Comparison of ENCODE assay signal across 15 cellular contexts in genomic region chr11:95293116-95293515, GRCh38.
DNase-seq lines count a peak whose midpoint lies in the region; ATAC-seq, FAIRE-seq and TF ChIP-seq lines count a peak whose summit lies in the region.
"Had no signal": no experiment of that assay in that cellular context is flagged by ENCODE, and none has a peak within 500 bp of the region (broad histone marks: within the 10 kb centered on the region; RNA-seq: fewer than 3 reads in every experiment).

No MANE protein-coding gene starts in this region.

- no peaks in the 10 kb centered on the region for H3K36me3 ChIP-seq in GM23338 (ENCODE audit: insufficient read depth)
- H3K36me3 ChIP-seq in iPS-15b (ENCODE audit: control insufficient read depth, insufficient read depth, low read length), result no peaks in the 10 kb centered on the region
- no peaks in the 10 kb centered on the region for H3K36me3 ChIP-seq in kidney (ENCODE audit: control insufficient read depth in 1 of 2, insufficient read depth in 2 of 2, low read length in 2 of 2)

- peak overlapping the region; percentile 67; the same call in 1 of the 2 replicates for H2AFZ ChIP-seq in GM23338

- H3K36me3 Mint-ChIP-seq in GM23338 (ENCODE audit: low read depth), result no peaks in the 10 kb centered on the region
- H3K36me3 Mint-ChIP-seq in WTC11, result no peaks in the 10 kb centered on the region
- no peaks in the 10 kb centered on the region for H3K36me3 Mint-ChIP-seq in nephron progenitor cell (ENCODE audit: low read depth)
- H3K36me3 Mint-ChIP-seq: CD14-positive monocyte; CD8-positive, alpha-beta T cell had no signal

- peaks cover 12% of the 10 kb centered on the region for H3K27me3 Mint-ChIP-seq in GM23338 (ENCODE audit: insufficient read depth, low read depth, poor library complexity)
- H3K27me3 Mint-ChIP-seq in WTC11 (ENCODE audit: low read depth), result no peaks in the 10 kb centered on the region
- H3K27me3 Mint-ChIP-seq in nephron progenitor cell (ENCODE audit: low read depth, poor library complexity), result peaks cover 4% of the 10 kb centered on the region

- no peak for TF ChIP-seq CTCF in GM23338 (conservative IDR thresholded peaks at IDR 0.05; ENCODE audit: low read depth in 2 of 2)
- TF ChIP-seq CTCF in WTC11 (IDR thresholded peaks at IDR 0.05), result no peak
- no peak for TF ChIP-seq CTCF in nephron progenitor cell (IDR thresholded peaks at IDR 0.05)
- no peak for TF ChIP-seq CTCF in kidney (IDR thresholded peaks at IDR 0.05; ENCODE audit: borderline replicate concordance, extremely low read depth, insufficient read depth)

- no peak overlapping the region for H3K4me3 ChIP-seq in GM23338
- H3K4me3 ChIP-seq in iPS-15b (ENCODE audit: low read depth, low read length), result no peak overlapping the region
- H3K4me3 ChIP-seq in kidney (ENCODE audit: low read length in 2 of 2), result no peak overlapping the region

- H3K4me1 ChIP-seq in GM23338 (ENCODE audit: insufficient read depth) (peaks cover 48% of the 10 kb centered on the region), iPS-15b (ENCODE audit: control insufficient read depth, insufficient read depth, low read length) (peaks cover 20% of the 10 kb centered on the region), kidney (ENCODE audit: control insufficient read depth in 1 of 2, insufficient read depth in 1 of 2, low read depth in 1 of 2, low read length in 2 of 2) (no peaks in the 10 kb centered on the region)

- H3F3A ChIP-seq in GM23338 (replicated peaks; ENCODE audit: low read depth), result no peaks in the 10 kb centered on the region

- H3K4me3 Mint-ChIP-seq in GM23338, result no peak overlapping the region
- H3K4me3 Mint-ChIP-seq in WTC11, result no peak overlapping the region
- no peak overlapping the region for H3K4me3 Mint-ChIP-seq in nephron progenitor cell
- H3K4me3 Mint-ChIP-seq: CD8-positive, alpha-beta T cell had no signal

- H3K27ac Mint-ChIP-seq in GM23338 (no peak overlapping the region), WTC11 (no peak overlapping the region), nephron progenitor cell (peak overlapping the region; percentile 14)
- H3K27ac Mint-ChIP-seq: CD8-positive, alpha-beta T cell had no signal

- no peak for FAIRE-seq in kidney (lab: Jason Lieb, UNC)
- FAIRE-seq: D721Med had no signal

- CTCF ChIA-PET in WTC11 (lab: Charles Lee), result interaction anchor here (0.5 to 0.8 kb wide), 3 partner anchors 44 to 461 kb away, joined by 3 to 4 read pairs (median 3); no protein-coding TSS in a partner anchor

- POLR2A ChIA-PET in WTC11 (lab: Charles Lee), result no interaction called here

- H3K9ac ChIP-seq in iPS-15b (ENCODE audit: low read depth, low read length) (peak overlapping the region; percentile 38), kidney (ENCODE audit: low read length in 2 of 2) (no peak overlapping the region)

- H3K79me2 ChIP-seq in GM23338 (replicated peaks; ENCODE audit: insufficient read depth), result no peaks in the 10 kb centered on the region

- H3K27me3 ChIP-seq in GM23338 (ENCODE audit: insufficient read depth) (no peaks in the 10 kb centered on the region), iPS-15b (ENCODE audit: control insufficient read depth, insufficient read depth, low read length) (no peaks in the 10 kb centered on the region)

- H3K4me1 Mint-ChIP-seq in GM23338 (peaks cover 49% of the 10 kb centered on the region), WTC11 (peaks cover 61% of the 10 kb centered on the region), nephron progenitor cell (peaks cover 33% of the 10 kb centered on the region)

- intact Hi-C loops in kidney (cut with DNase I), result no loop called here

- no peaks in the 10 kb centered on the region for H4K20me1 ChIP-seq in GM23338 (replicated peaks; ENCODE audit: insufficient read depth)

- H3K9me2 ChIP-seq in GM23338 (ENCODE audit: insufficient read depth), result no peaks in the 10 kb centered on the region

- H3K4me2 ChIP-seq in GM23338, result no peak overlapping the region

- ATAC-seq in GM23338, result peak; percentile 76
- peak; percentile 62 for ATAC-seq in WTC11
- ATAC-seq in HG03439 (IDR thresholded peaks at IDR 0.05; ENCODE audit: unreplicated experiment), result no peak
- ATAC-seq: CD8-positive, alpha-beta T cell had no signal

- H3K27ac ChIP-seq in GM23338 (ENCODE audit: low read depth) (no peak overlapping the region), kidney (ENCODE audit: low read depth in 2 of 2, low read length in 2 of 2) (no peak overlapping the region)
- H3K27ac ChIP-seq: 22Rv1 had no signal

- DNase-seq in GM23338 (ENCODE audit: low spot score), result peak; percentile 32
- no peak for DNase-seq in WTC11 (ENCODE audit: low spot score)
- DNase-seq in nephron progenitor cell, result no peak
- DNase-seq in GM19238 (ENCODE audit: insufficient read length, low spot score), result no peak
- DNase-seq in DMS 273 (lab: John Stamatoyannopoulos, UW; ENCODE audit: unreplicated experiment), result no peak
- DNase-seq in kidney, result no peak
- DNase-seq: CD8-positive, alpha-beta T cell; COR-L47; GF-D8; H7 had no signal

- H3K9me3 ChIP-seq in iPS-15b (ENCODE audit: control insufficient read depth, insufficient read depth, low read length), result no peaks in the 10 kb centered on the region
- H3K9me3 ChIP-seq in kidney (ENCODE audit: control insufficient read depth in 1 of 2, low read length in 2 of 2), result no peaks in the 10 kb centered on the region

- H3K9me3 Mint-ChIP-seq in GM23338 (no peaks in the 10 kb centered on the region), WTC11 (no peaks in the 10 kb centered on the region), nephron progenitor cell (no peaks in the 10 kb centered on the region)
- H3K9me3 Mint-ChIP-seq: CD14-positive monocyte; CD8-positive, alpha-beta T cell had no signal

TF ChIP-seq in GM23338, 12 proteins besides CTCF, POLR2A, EP300 and RAD21 (continues in another document):
- TF ChIP-seq, protein P1, sequence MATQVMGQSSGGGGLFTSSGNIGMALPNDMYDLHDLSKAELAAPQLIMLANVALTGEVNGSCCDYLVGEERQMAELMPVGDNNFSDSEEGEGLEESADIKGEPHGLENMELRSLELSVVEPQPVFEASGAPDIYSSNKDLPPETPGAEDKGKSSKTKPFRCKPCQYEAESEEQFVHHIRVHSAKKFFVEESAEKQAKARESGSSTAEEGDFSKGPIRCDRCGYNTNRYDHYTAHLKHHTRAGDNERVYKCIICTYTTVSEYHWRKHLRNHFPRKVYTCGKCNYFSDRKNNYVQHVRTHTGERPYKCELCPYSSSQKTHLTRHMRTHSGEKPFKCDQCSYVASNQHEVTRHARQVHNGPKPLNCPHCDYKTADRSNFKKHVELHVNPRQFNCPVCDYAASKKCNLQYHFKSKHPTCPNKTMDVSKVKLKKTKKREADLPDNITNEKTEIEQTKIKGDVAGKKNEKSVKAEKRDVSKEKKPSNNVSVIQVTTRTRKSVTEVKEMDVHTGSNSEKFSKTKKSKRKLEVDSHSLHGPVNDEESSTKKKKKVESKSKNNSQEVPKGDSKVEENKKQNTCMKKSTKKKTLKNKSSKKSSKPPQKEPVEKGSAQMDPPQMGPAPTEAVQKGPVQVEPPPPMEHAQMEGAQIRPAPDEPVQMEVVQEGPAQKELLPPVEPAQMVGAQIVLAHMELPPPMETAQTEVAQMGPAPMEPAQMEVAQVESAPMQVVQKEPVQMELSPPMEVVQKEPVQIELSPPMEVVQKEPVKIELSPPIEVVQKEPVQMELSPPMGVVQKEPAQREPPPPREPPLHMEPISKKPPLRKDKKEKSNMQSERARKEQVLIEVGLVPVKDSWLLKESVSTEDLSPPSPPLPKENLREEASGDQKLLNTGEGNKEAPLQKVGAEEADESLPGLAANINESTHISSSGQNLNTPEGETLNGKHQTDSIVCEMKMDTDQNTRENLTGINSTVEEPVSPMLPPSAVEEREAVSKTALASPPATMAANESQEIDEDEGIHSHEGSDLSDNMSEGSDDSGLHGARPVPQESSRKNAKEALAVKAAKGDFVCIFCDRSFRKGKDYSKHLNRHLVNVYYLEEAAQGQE (IDR thresholded peaks at IDR 0.05; ENCODE audit: unreplicated experiment), result no peak

TF ChIP-seq in WTC11, 78 proteins besides CTCF, POLR2A, EP300 and RAD21 (continues in another document):
- TF ChIP-seq, protein P2, sequence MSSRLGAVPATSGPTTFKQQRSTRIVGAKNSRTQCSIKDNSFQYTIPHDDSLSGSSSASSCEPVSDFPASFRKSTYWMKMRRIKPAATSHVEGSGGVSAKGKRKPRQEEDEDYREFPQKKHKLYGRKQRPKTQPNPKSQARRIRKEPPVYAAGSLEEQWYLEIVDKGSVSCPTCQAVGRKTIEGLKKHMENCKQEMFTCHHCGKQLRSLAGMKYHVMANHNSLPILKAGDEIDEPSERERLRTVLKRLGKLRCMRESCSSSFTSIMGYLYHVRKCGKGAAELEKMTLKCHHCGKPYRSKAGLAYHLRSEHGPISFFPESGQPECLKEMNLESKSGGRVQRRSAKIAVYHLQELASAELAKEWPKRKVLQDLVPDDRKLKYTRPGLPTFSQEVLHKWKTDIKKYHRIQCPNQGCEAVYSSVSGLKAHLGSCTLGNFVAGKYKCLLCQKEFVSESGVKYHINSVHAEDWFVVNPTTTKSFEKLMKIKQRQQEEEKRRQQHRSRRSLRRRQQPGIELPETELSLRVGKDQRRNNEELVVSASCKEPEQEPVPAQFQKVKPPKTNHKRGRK (CRISPR knock-in tag; IDR thresholded peaks at IDR 0.05; ENCODE audit: borderline replicate concordance), result no peak
- TF ChIP-seq JUN (CRISPR knock-in tag; IDR thresholded peaks at IDR 0.05), result no peak
- no peak for TF ChIP-seq USF2 (CRISPR knock-in tag; IDR thresholded peaks at IDR 0.05)
- TF ChIP-seq, protein P3, sequence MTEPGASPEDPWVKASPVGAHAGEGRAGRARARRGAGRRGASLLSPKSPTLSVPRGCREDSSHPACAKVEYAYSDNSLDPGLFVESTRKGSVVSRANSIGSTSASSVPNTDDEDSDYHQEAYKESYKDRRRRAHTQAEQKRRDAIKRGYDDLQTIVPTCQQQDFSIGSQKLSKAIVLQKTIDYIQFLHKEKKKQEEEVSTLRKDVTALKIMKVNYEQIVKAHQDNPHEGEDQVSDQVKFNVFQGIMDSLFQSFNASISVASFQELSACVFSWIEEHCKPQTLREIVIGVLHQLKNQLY (CRISPR knock-in tag; IDR thresholded peaks at IDR 0.05), result no peak
